In the genomic region with DNA sequence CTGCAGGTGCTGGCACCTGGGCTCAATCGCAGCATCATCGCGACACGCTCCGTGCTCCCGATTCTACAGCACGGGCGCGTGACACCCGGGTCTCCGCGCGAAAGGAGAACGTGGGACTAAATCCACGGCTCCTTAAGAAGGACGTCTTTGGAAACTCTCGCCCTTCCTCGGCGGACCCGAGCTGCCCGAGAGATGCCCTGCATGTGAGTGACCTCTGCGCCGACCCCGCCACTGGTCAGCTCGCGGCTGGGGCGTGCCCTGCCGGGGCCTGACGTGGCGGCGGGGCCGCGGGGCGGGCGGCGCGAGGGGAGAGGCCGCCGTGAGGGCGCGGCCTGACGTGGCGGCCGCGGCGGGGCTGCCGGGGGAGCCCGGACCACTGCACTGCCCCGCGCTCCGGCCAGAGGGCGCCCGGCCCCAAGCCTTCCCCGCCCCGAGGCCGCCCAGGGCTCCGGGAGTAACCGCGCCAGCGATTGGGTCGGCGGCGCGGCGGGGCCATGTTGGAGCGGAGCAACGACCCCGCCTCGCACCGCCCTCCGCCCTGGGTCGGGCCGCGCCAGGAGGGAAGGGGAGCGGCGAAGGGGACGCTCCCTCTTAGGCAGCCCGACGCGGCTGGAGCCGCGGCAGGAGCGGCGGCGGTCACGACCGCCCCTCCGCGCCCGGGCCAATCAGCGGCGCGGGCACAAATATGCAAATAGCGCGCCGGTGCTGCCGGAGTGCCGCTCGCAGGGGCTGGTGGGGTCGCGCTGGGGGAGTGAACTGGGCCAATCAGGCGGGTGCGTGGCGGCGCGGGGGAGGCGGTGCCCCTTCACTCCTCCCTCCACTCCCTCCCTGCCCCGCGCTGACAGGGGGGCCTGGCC, we compare ENCODE assay signal across 7 cellular contexts.
DNase-seq lines count a peak whose midpoint lies in the region; ATAC-seq and TF ChIP-seq lines count a peak whose summit lies in the region.

No MANE protein-coding gene starts in this region.

- in situ Hi-C loops in astrocyte of the cerebellum (cut with HindIII; ENCODE audit: low sequenced_read_pairs) = no loop called here

- TF ChIP-seq CTCF in astrocyte of the cerebellum (IDR thresholded peaks at IDR 0.05; ENCODE audit: low read depth, low read length, missing control alignments) = peak; percentile 48
- TF ChIP-seq CTCF in retinal pigment epithelial cell (conservative IDR thresholded peaks at IDR 0.05; ENCODE audit: low read depth, low read length) = peak; percentile 40

- peak; percentile 63 for ATAC-seq in GM18508 (IDR thresholded peaks at IDR 0.05; ENCODE audit: insufficient read depth, unreplicated experiment)
- ATAC-seq in HG02981 (IDR thresholded peaks at IDR 0.05; ENCODE audit: unreplicated experiment) = peak; percentile 78

- peak overlapping the region; percentile 75 for H3K4me3 ChIP-seq in astrocyte of the cerebellum (ENCODE audit: low read depth, low read length)
- H3K4me3 ChIP-seq in retinal pigment epithelial cell (ENCODE audit: low read length) = peak overlapping the region; percentile 77

- peak; percentile 84 to 91 for DNase-seq in NCI-H1930 (lab: John Stamatoyannopoulos, UW)
- DNase-seq in T-helper 22 cell (ENCODE audit: low read depth) = peak; percentile 95
- peak; percentile 85 for DNase-seq in astrocyte of the cerebellum (ENCODE audit: low read depth)
- DNase-seq in hypothalamus (lab: John Stamatoyannopoulos, UW) = peak; percentile 62 to 99 (median 97)
- DNase-seq in retinal pigment epithelial cell (ENCODE audit: low read depth) = peak; percentile 78

Comparison
In these comparisons a context has a peak if more than half of its experiments do, and no peak if none do; other contexts are left out.
1. Peak in every context shown above with its lines: DNase-seq, ATAC-seq and H3K4me3 ChIP-seq.